Comparison of ENCODE assay signal across 1 cellular context in the genomic region with DNA sequence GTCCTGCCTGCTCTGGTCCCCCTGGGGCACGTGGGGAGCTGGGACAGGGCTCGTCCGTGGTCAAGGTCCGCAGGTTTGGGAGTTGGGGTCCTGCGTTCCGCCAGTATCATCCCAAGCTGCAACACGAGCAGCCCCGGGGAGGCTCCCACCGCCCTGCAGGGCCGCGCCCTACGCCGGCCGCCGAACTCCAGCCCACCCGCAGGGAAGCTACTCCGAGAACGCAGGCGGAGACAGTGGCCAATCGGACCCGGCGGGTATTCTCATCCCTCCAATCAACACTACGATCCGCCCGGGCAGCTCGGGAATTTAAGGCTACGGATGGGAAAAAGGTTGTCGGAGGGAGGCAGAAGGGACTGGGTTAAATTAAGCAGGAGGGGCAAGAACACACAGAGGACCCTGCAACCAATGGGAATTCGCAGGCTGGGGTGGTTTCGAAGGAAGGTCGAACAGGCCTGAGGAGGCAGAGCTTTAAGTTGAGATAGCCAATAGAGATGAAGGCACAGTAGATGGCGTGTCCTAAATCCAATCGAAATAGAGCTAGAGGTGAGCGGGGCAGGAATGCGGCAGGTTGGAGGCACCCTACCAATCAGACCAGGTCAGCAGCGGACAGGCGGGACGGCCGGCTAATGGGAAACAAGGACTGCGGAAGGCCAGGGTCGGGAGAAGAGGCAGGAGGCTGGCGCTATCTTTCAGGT.
A peak's percentile ranks its signal among the peaks of the same experiment; 100 is the strongest.
TF ChIP-seq lines count a peak whose summit lies in the region.

No MANE protein-coding gene starts in this region.

TF ChIP-seq in IMR-90, 13 proteins besides CTCF, POLR2A, EP300 and RAD21:
- no peak for TF ChIP-seq CHD1 (IDR thresholded peaks at IDR 0.05; ENCODE audit: low read depth, low read length)
- TF ChIP-seq RFX5 (IDR thresholded peaks at IDR 0.05; ENCODE audit: low read depth, low read length), result no peak
- TF ChIP-seq BHLHE40 (IDR thresholded peaks at IDR 0.05; ENCODE audit: low read depth, low read length), result no peak
- TF ChIP-seq, protein P1, sequence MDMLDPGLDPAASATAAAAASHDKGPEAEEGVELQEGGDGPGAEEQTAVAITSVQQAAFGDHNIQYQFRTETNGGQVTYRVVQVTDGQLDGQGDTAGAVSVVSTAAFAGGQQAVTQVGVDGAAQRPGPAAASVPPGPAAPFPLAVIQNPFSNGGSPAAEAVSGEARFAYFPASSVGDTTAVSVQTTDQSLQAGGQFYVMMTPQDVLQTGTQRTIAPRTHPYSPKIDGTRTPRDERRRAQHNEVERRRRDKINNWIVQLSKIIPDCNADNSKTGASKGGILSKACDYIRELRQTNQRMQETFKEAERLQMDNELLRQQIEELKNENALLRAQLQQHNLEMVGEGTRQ (IDR thresholded peaks at IDR 0.05; ENCODE audit: low read depth, low read length), result peak; percentile 10; the same call in 1 of the 2 replicates
- no peak for TF ChIP-seq NFE2L2 (IDR thresholded peaks at IDR 0.05; ENCODE audit: low read depth, low read length)
- TF ChIP-seq MXI1 (IDR thresholded peaks at IDR 0.05; ENCODE audit: borderline replicate concordance, low read depth, low read length), result no peak
- peak; percentile 78; the same call in 1 of the 2 replicates for TF ChIP-seq FOS (IDR thresholded peaks at IDR 0.05; ENCODE audit: low read depth, low read length)
- TF ChIP-seq MAZ (IDR thresholded peaks at IDR 0.05; ENCODE audit: borderline replicate concordance, low read depth, low read length), result peak; percentile 60; the same call in 1 of the 2 replicates
- TF ChIP-seq, protein P2, sequence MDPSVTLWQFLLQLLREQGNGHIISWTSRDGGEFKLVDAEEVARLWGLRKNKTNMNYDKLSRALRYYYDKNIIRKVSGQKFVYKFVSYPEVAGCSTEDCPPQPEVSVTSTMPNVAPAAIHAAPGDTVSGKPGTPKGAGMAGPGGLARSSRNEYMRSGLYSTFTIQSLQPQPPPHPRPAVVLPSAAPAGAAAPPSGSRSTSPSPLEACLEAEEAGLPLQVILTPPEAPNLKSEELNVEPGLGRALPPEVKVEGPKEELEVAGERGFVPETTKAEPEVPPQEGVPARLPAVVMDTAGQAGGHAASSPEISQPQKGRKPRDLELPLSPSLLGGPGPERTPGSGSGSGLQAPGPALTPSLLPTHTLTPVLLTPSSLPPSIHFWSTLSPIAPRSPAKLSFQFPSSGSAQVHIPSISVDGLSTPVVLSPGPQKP (IDR thresholded peaks at IDR 0.05; ENCODE audit: borderline replicate concordance, low read depth, low read length), result no peak
- no peak for TF ChIP-seq MAFK (IDR thresholded peaks at IDR 0.05; ENCODE audit: low read depth, low read length)
- TF ChIP-seq RCOR1 (IDR thresholded peaks at IDR 0.05; ENCODE audit: insufficient replicate concordance, low read length), result no peak
- TF ChIP-seq CEBPB (IDR thresholded peaks at IDR 0.05; ENCODE audit: low read depth, low read length), result no peak
- TF ChIP-seq SMC3 (IDR thresholded peaks at IDR 0.05; ENCODE audit: low read depth, low read length), result no peak
